In the genomic region with DNA sequence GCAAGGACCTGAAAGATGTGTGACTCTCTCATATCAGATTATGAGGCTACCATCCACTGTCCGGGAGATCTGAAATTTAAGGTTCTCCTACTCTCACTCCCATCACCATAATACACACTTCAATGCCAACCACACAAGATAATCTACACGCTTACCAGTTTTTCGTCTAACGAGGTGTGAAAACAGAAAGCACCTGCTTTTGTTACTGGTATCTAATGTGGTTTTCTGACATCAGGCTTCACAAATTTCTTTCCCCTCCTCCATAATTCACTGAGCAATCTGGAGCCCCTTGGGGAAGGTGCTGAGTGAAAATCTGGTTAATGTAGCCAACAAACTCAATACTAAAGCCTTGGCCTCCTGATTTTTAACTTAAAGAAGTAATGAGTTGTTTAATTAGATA, we compare ENCODE assay signal across 26 cellular contexts. TPM values are rescaled to one million over a fixed set of nuclear protein-coding genes. Genes with fewer than 3 reads are reported as not detected.
DNase-seq lines count a peak whose midpoint lies in the region; ATAC-seq and TF ChIP-seq lines count a peak whose summit lies in the region.
"Had no signal": no experiment of that assay in that cellular context is flagged by ENCODE, and none has a peak within 500 bp of the region (broad histone marks: within the 10 kb centered on the region; RNA-seq: fewer than 3 reads in every experiment).

No MANE protein-coding gene starts in this region.

- TF ChIP-seq CTCF in activated CD8-positive, alpha-beta T cell treated with anti-CD3 and anti-CD28 coated beads for 36 hours (IDR thresholded peaks at IDR 0.05) = no peak

- POLR2A ChIA-PET in activated CD8-positive, alpha-beta T cell treated with anti-CD3 and anti-CD28 coated beads for 36 hours (lab: Charles Lee) = interaction anchor here (0.7 kb wide), 1 partner anchor 207 kb away, joined by 3 read pairs; no protein-coding TSS in a partner anchor
- POLR2A ChIA-PET in activated CD8-positive, alpha-beta T cell treated with anti-CD3 and anti-CD28 coated beads, Interleukin-2, amount 10 ng/mL, durations not matched to agents 7 days and 5 days (lab: Charles Lee) = no interaction called here

- intact Hi-C loops in activated CD8-positive, alpha-beta T cell treated with anti-CD3 and anti-CD28 coated beads for 36 hours (cut with micrococcal nuclease) = no loop called here

- no peak overlapping the region for H3K4me3 Mint-ChIP-seq in activated CD8-positive, alpha-beta T cell treated with anti-CD3 and anti-CD28 coated beads for 36 hours
- no peak overlapping the region for H3K4me3 Mint-ChIP-seq in activated CD8-positive, alpha-beta T cell treated with anti-CD3 and anti-CD28 coated beads, Interleukin-2, amount 10 ng/mL, durations not matched to agents 7 days and 5 days
- no peak overlapping the region for H3K4me3 Mint-ChIP-seq in central memory CD8-positive, alpha-beta T cell
- H3K4me3 Mint-ChIP-seq: activated T-cell treated with anti-CD3 and anti-CD28 coated beads, Interleukin-2, amount 50 U/mL, for 24 hours; brain; CD14-positive monocyte; H9; stimulated activated naive B cell treated with anti-CD40 and anti-IgM and Interleukin-4, amounts not matched to agents 10 μg/mL and 1 μg/mL and 100 μg/mL, for 72 hours; T-cell had no signal

- no peaks in the 10 kb centered on the region for H3K9me3 Mint-ChIP-seq in activated CD8-positive, alpha-beta T cell treated with anti-CD3 and anti-CD28 coated beads for 36 hours
- no peaks in the 10 kb centered on the region for H3K9me3 Mint-ChIP-seq in activated CD8-positive, alpha-beta T cell treated with anti-CD3 and anti-CD28 coated beads, Interleukin-2, amount 10 ng/mL, durations not matched to agents 7 days and 5 days (ENCODE audit: insufficient read depth)
- H3K9me3 Mint-ChIP-seq in central memory CD8-positive, alpha-beta T cell = no peaks in the 10 kb centered on the region
- H3K9me3 Mint-ChIP-seq: activated T-cell treated with anti-CD3 and anti-CD28 coated beads, Interleukin-2, amount 50 U/mL, for 24 hours; brain; H9; stimulated activated naive B cell treated with anti-CD40 and anti-IgM and Interleukin-4, amounts not matched to agents 10 μg/mL and 1 μg/mL and 100 μg/mL, for 72 hours; T-cell had no signal

- ATAC-seq in activated CD8-positive, alpha-beta T cell treated with anti-CD3 and anti-CD28 coated beads for 36 hours = peak; percentile 55
- ATAC-seq in activated CD8-positive, alpha-beta T cell treated with anti-CD3 and anti-CD28 coated beads, Interleukin-2, amount 10 ng/mL, durations not matched to agents 7 days and 5 days = no peak
- ATAC-seq in GM18858 (IDR thresholded peaks at IDR 0.05; ENCODE audit: unreplicated experiment) (peak; percentile 46), HG02981 (IDR thresholded peaks at IDR 0.05; ENCODE audit: unreplicated experiment) (peak; percentile 43), GM18502 (IDR thresholded peaks at IDR 0.05; ENCODE audit: poor library complexity, unreplicated experiment) (no peak)
- ATAC-seq in central memory CD8-positive, alpha-beta T cell (replicated peaks; ENCODE audit: extremely low read depth, poor library complexity, severe bottlenecking) = peak; percentile 75
- ATAC-seq: esophagus mucosa, heart left ventricle had no signal

- H3K36me3 Mint-ChIP-seq in activated CD8-positive, alpha-beta T cell treated with anti-CD3 and anti-CD28 coated beads for 36 hours (ENCODE audit: low read depth) = no peaks in the 10 kb centered on the region
- H3K36me3 Mint-ChIP-seq in activated CD8-positive, alpha-beta T cell treated with anti-CD3 and anti-CD28 coated beads, Interleukin-2, amount 10 ng/mL, durations not matched to agents 7 days and 5 days (ENCODE audit: low read depth) = no peaks in the 10 kb centered on the region
- H3K36me3 Mint-ChIP-seq in central memory CD8-positive, alpha-beta T cell (ENCODE audit: insufficient read depth) = no peaks in the 10 kb centered on the region
- H3K36me3 Mint-ChIP-seq: brain; CD14-positive monocyte; stimulated activated naive B cell treated with anti-CD40 and anti-IgM and Interleukin-4, amounts not matched to agents 10 μg/mL and 1 μg/mL and 100 μg/mL, for 72 hours; T-cell had no signal

- no peaks in the 10 kb centered on the region for H3K27me3 Mint-ChIP-seq in activated CD8-positive, alpha-beta T cell treated with anti-CD3 and anti-CD28 coated beads for 36 hours
- peaks cover 6% of the 10 kb centered on the region for H3K27me3 Mint-ChIP-seq in activated CD8-positive, alpha-beta T cell treated with anti-CD3 and anti-CD28 coated beads, Interleukin-2, amount 10 ng/mL, durations not matched to agents 7 days and 5 days (ENCODE audit: low read depth)
- no peaks in the 10 kb centered on the region for H3K27me3 Mint-ChIP-seq in central memory CD8-positive, alpha-beta T cell
- H3K27me3 Mint-ChIP-seq: activated T-cell treated with anti-CD3 and anti-CD28 coated beads, Interleukin-2, amount 50 U/mL, for 24 hours; brain; stimulated activated naive B cell treated with anti-CD40 and anti-IgM and Interleukin-4, amounts not matched to agents 10 μg/mL and 1 μg/mL and 100 μg/mL, for 72 hours; T-cell had no signal

- DNase-seq in activated CD8-positive, alpha-beta T cell treated with anti-CD3 and anti-CD28 coated beads for 36 hours = no peak
- DNase-seq in activated CD8-positive, alpha-beta T cell treated with anti-CD3 and anti-CD28 coated beads, Interleukin-2, amount 10 ng/mL, durations not matched to agents 7 days and 5 days = no peak
- DNase-seq in central memory CD8-positive, alpha-beta T cell (ENCODE audit: low spot score in 2 of 2) = no peak
- DNase-seq in OCI-M1 (lab: John Stamatoyannopoulos, UW) (no peak), AG08396 (ENCODE audit: low spot score) (no peak)
- DNase-seq: activated CD4-positive, alpha-beta T cell treated with anti-CD3 and anti-CD28 coated beads for 48 hours; activated naive CD4-positive, alpha-beta T cell treated with Interleukin-2 at 50 U/mL for 16 hours; activated T-cell treated with anti-CD3 and anti-CD28 coated beads, Interleukin-2, amount 50 U/mL, for 24 hours; amniotic stem cell; Calu3; dermis blood vessel endothelial cell; H9; heart left ventricle; IMR-90; left ventricle myocardium inferior; NCI-H1048; NCI-H2107; retina; stimulated activated naive B cell treated with anti-CD40 and anti-IgM and Interleukin-4, amounts not matched to agents 10 μg/mL and 1 μg/mL and 100 μg/mL, for 72 hours; T-cell had no signal

- H3K27ac Mint-ChIP-seq in activated CD8-positive, alpha-beta T cell treated with anti-CD3 and anti-CD28 coated beads for 36 hours = no peak overlapping the region
- H3K27ac Mint-ChIP-seq in activated CD8-positive, alpha-beta T cell treated with anti-CD3 and anti-CD28 coated beads, Interleukin-2, amount 10 ng/mL, durations not matched to agents 7 days and 5 days = no peak overlapping the region
- H3K27ac Mint-ChIP-seq in central memory CD8-positive, alpha-beta T cell (ENCODE audit: low read depth) = no peak overlapping the region
- H3K27ac Mint-ChIP-seq: activated T-cell treated with anti-CD3 and anti-CD28 coated beads, Interleukin-2, amount 50 U/mL, for 24 hours; stimulated activated naive B cell treated with anti-CD40 and anti-IgM and Interleukin-4, amounts not matched to agents 10 μg/mL and 1 μg/mL and 100 μg/mL, for 72 hours; T-cell had no signal

- H3K4me1 Mint-ChIP-seq in activated CD8-positive, alpha-beta T cell treated with anti-CD3 and anti-CD28 coated beads for 36 hours (ENCODE audit: low read depth) = peaks cover 4% of the 10 kb centered on the region
- H3K4me1 Mint-ChIP-seq in activated CD8-positive, alpha-beta T cell treated with anti-CD3 and anti-CD28 coated beads, Interleukin-2, amount 10 ng/mL, durations not matched to agents 7 days and 5 days (ENCODE audit: low read depth) = peaks cover 4% of the 10 kb centered on the region
- peaks cover 10% of the 10 kb centered on the region for H3K4me1 Mint-ChIP-seq in central memory CD8-positive, alpha-beta T cell
- H3K4me1 Mint-ChIP-seq: H9 had no signal

- CTCF ChIA-PET in activated CD8-positive, alpha-beta T cell treated with anti-CD3 and anti-CD28 coated beads for 36 hours (lab: Charles Lee) = interaction anchor here (3.1 kb wide), 1 partner anchor 9 kb away, joined by 19 read pairs; no protein-coding TSS in a partner anchor
- CTCF ChIA-PET in activated CD8-positive, alpha-beta T cell treated with anti-CD3 and anti-CD28 coated beads, Interleukin-2, amount 10 ng/mL, durations not matched to agents 7 days and 5 days (lab: Charles Lee) = interaction anchor here (1.8 to 3.1 kb wide), 2 partner anchors 9 to 13 kb away, joined by 4 to 22 read pairs; no protein-coding TSS in a partner anchor

RNA-seq across cellular contexts. Expression of a gene that starts 10.1 kb away (rescaled TPM):
- 10 to 100 TPM; 15.5 to 17.1 TPM for total RNA-seq in activated CD8-positive, alpha-beta T cell treated with anti-CD3 and anti-CD28 coated beads for 36 hours
- 10 to 100 TPM; 15.3 to 18.0 TPM for total RNA-seq in activated CD8-positive, alpha-beta T cell treated with anti-CD3 and anti-CD28 coated beads, Interleukin-2, amount 10 ng/mL, durations not matched to agents 7 days and 5 days

Comparison
In these comparisons a context has a peak if more than half of its experiments do, and no peak if none do; other contexts are left out.
1. ATAC-seq: peak in activated CD8-positive, alpha-beta T cell treated with anti-CD3 and anti-CD28 coated beads for 36 hours (single experiment), GM18858 (single experiment), HG02981 (single experiment) and central memory CD8-positive, alpha-beta T cell (single experiment); none in activated CD8-positive, alpha-beta T cell treated with anti-CD3 and anti-CD28 coated beads, Interleukin-2, amount 10 ng/mL, durations not matched to agents 7 days and 5 days (single experiment) and GM18502 (single experiment).